In the genomic region with DNA sequence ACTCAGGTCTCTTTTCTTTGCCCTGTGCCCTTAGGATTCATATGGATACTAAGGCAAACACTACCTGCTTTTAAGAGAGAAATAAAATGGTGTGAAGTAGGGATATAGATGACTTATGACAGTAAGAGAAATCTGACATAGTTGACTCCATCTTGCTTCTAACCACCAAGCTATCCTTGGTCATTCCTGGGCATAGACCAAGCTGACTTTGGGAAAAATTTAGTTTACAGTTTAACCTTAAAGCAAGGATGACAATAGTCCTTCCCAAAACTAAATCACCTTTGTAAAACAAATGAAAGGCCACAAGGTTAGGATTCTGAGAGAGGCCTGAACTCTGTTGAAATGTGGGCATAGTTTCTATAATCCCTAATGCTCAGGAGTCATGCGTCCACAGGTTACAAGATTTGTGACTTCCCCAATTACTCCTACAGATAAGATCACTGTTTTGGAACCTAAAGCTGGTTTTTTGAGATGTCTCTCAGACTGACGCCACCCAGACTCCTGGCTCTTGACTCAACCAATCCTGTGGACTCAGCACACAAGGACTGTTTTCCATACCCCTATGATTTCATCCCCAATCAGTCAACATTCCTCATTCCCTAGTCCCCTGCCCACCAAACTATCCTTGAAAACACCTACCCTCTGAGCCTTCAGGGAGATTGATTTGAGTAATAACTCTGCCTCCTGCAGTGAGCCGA, we compare ENCODE assay signal across 5 cellular contexts. TPM values are rescaled to one million over a fixed set of nuclear protein-coding genes. Genes with fewer than 3 reads are reported as not detected.
"Had no signal": no experiment of that assay in that cellular context is flagged by ENCODE, and none has a peak within 500 bp of the region (broad histone marks: within the 10 kb centered on the region; RNA-seq: fewer than 3 reads in every experiment).

No MANE protein-coding gene starts in this region.

RNA-seq across cellular contexts. Expression of gene SUCNR1, which starts 25.3 kb away (rescaled TPM):
- total RNA-seq: activated B cell treated with CpG ODN at 0.5 μM for 24 hours; activated CD4-positive, alpha-beta T cell treated with anti-CD3 and anti-CD28 coated beads, Interleukin-2, amount 10 ng/mL, durations not matched to agents 24 days and 14 days; activated CD8-positive, alpha-beta memory T cell treated with anti-CD3 and anti-CD28 coated beads, Interleukin-2, amount 10 ng/mL, durations not matched to agents 7 days and 5 days; activated T-helper 1 cell treated with anti-CD3 and anti-CD28 coated beads, Interleukin-12 subunit alpha, Interleukin-12 subunit beta, Interleukin-2, Interleukin-4 antibody, amounts not matched to agents 30 ng/mL and 10 ng/mL and 1 ng/mL, durations not matched to agents 14 hours and 24 hours and 36 hours; OCI-LY7 had no signal
